1 cellular context compared by ENCODE assay signal in genomic region chr1:23558140-23558871, GRCh38.
TF ChIP-seq lines count a peak whose summit lies in the region.

No MANE protein-coding gene starts in this region.

TF ChIP-seq in GM12878, 131 proteins besides CTCF, POLR2A, EP300 and RAD21 (continued from another document and continues in another):
- TF ChIP-seq JUND (IDR thresholded peaks at IDR 0.05; ENCODE audit: low read depth, low read length) (no peak), BACH1 (IDR thresholded peaks at IDR 0.05; ENCODE audit: borderline replicate concordance) (peak; percentile 36; the same call in 1 of the 2 replicates), NFYA (IDR thresholded peaks at IDR 0.05; ENCODE audit: borderline replicate concordance, low read depth, low read length) (no peak), BHLHE40 (IDR thresholded peaks at IDR 0.05; ENCODE audit: borderline replicate concordance in 1 of 2, low read depth in 2 of 2, low read length in 1 of 2) (peak; percentile 39 to 72; a peak in 3 of 4 replicates), ATF3 (IDR thresholded peaks at IDR 0.05; ENCODE audit: borderline replicate concordance, extremely low read depth, low read depth, low read length) (no peak), ZNF217 (IDR thresholded peaks at IDR 0.05) (no peak), TCF12 (IDR thresholded peaks at IDR 0.05; ENCODE audit: low read depth, low read length) (peak; percentile 36), CHD2 (IDR thresholded peaks at IDR 0.05; ENCODE audit: borderline replicate concordance, low read depth, low read length) (no peak), IKZF2 (IDR thresholded peaks at IDR 0.05) (peak in 1 of 2 experiments; percentile 31; a peak in 1 of 4 replicates), E2F4 (IDR thresholded peaks at IDR 0.05; ENCODE audit: low read depth, low read length) (no peak), ZBTB11 (CRISPR knock-in tag; IDR thresholded peaks at IDR 0.05) (no peak), IRF4 (IDR thresholded peaks at IDR 0.05; ENCODE audit: low read depth, low read length) (0 out of 2 replicates have a peak, but pooled peaks have one; percentile 5), SIX5 (IDR thresholded peaks at IDR 0.05; ENCODE audit: low read depth, low read length, severe bottlenecking) (no peak), TARDBP (IDR thresholded peaks at IDR 0.05; ENCODE audit: borderline replicate concordance) (no peak), IRF5 (IDR thresholded peaks at IDR 0.05; ENCODE audit: borderline replicate concordance) (no peak), RBBP5 (conservative IDR thresholded peaks at IDR 0.05) (no peak), CHD4 (IDR thresholded peaks at IDR 0.05) (no peak), PAX8 (IDR thresholded peaks at IDR 0.05) (no peak), CBFB (IDR thresholded peaks at IDR 0.05; ENCODE audit: low read depth) (0 out of 2 replicates have a peak, but pooled peaks have one; percentile 40), TCF3 (IDR thresholded peaks at IDR 0.05; ENCODE audit: borderline replicate concordance, insufficient read depth, low read depth, low read length) (no peak), NR2F1 (conservative IDR thresholded peaks at IDR 0.05) (peak; percentile 25; the same call in 1 of the 2 replicates), RCOR1 (conservative IDR thresholded peaks at IDR 0.05; ENCODE audit: low read depth, low read length) (no peak), WRNIP1 (IDR thresholded peaks at IDR 0.05; ENCODE audit: borderline replicate concordance, low read depth, low read length) (no peak), HDAC2 (IDR thresholded peaks at IDR 0.05) (no peak), POLR2AphosphoS5 (IDR thresholded peaks at IDR 0.05; ENCODE audit: low read length) (no peak), EGR1 (IDR thresholded peaks at IDR 0.05; ENCODE audit: borderline replicate concordance in 1 of 2, low read depth in 2 of 2, low read length in 2 of 2) (no peak), E2F8 (IDR thresholded peaks at IDR 0.05; ENCODE audit: low read depth, partially characterized antibody) (no peak)
- TF ChIP-seq, protein P1, sequence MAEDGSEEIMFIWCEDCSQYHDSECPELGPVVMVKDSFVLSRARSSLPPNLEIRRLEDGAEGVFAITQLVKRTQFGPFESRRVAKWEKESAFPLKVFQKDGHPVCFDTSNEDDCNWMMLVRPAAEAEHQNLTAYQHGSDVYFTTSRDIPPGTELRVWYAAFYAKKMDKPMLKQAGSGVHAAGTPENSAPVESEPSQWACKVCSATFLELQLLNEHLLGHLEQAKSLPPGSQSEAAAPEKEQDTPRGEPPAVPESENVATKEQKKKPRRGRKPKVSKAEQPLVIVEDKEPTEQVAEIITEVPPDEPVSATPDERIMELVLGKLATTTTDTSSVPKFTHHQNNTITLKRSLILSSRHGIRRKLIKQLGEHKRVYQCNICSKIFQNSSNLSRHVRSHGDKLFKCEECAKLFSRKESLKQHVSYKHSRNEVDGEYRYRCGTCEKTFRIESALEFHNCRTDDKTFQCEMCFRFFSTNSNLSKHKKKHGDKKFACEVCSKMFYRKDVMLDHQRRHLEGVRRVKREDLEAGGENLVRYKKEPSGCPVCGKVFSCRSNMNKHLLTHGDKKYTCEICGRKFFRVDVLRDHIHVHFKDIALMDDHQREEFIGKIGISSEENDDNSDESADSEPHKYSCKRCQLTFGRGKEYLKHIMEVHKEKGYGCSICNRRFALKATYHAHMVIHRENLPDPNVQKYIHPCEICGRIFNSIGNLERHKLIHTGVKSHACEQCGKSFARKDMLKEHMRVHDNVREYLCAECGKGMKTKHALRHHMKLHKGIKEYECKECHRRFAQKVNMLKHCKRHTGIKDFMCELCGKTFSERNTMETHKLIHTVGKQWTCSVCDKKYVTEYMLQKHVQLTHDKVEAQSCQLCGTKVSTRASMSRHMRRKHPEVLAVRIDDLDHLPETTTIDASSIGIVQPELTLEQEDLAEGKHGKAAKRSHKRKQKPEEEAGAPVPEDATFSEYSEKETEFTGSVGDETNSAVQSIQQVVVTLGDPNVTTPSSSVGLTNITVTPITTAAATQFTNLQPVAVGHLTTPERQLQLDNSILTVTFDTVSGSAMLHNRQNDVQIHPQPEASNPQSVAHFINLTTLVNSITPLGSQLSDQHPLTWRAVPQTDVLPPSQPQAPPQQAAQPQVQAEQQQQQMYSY (CRISPR knock-in tag; IDR thresholded peaks at IDR 0.05) = no peak
- TF ChIP-seq, protein P2, sequence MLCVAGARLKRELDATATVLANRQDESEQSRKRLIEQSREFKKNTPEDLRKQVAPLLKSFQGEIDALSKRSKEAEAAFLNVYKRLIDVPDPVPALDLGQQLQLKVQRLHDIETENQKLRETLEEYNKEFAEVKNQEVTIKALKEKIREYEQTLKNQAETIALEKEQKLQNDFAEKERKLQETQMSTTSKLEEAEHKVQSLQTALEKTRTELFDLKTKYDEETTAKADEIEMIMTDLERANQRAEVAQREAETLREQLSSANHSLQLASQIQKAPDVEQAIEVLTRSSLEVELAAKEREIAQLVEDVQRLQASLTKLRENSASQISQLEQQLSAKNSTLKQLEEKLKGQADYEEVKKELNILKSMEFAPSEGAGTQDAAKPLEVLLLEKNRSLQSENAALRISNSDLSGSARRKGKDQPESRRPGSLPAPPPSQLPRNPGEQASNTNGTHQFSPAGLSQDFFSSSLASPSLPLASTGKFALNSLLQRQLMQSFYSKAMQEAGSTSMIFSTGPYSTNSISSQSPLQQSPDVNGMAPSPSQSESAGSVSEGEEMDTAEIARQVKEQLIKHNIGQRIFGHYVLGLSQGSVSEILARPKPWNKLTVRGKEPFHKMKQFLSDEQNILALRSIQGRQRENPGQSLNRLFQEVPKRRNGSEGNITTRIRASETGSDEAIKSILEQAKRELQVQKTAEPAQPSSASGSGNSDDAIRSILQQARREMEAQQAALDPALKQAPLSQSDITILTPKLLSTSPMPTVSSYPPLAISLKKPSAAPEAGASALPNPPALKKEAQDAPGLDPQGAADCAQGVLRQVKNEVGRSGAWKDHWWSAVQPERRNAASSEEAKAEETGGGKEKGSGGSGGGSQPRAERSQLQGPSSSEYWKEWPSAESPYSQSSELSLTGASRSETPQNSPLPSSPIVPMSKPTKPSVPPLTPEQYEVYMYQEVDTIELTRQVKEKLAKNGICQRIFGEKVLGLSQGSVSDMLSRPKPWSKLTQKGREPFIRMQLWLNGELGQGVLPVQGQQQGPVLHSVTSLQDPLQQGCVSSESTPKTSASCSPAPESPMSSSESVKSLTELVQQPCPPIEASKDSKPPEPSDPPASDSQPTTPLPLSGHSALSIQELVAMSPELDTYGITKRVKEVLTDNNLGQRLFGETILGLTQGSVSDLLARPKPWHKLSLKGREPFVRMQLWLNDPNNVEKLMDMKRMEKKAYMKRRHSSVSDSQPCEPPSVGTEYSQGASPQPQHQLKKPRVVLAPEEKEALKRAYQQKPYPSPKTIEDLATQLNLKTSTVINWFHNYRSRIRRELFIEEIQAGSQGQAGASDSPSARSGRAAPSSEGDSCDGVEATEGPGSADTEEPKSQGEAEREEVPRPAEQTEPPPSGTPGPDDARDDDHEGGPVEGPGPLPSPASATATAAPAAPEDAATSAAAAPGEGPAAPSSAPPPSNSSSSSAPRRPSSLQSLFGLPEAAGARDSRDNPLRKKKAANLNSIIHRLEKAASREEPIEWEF (IDR thresholded peaks at IDR 0.05; ENCODE audit: insufficient replicate concordance, low read depth, low read length) = no peak
- TF ChIP-seq, protein P3, sequence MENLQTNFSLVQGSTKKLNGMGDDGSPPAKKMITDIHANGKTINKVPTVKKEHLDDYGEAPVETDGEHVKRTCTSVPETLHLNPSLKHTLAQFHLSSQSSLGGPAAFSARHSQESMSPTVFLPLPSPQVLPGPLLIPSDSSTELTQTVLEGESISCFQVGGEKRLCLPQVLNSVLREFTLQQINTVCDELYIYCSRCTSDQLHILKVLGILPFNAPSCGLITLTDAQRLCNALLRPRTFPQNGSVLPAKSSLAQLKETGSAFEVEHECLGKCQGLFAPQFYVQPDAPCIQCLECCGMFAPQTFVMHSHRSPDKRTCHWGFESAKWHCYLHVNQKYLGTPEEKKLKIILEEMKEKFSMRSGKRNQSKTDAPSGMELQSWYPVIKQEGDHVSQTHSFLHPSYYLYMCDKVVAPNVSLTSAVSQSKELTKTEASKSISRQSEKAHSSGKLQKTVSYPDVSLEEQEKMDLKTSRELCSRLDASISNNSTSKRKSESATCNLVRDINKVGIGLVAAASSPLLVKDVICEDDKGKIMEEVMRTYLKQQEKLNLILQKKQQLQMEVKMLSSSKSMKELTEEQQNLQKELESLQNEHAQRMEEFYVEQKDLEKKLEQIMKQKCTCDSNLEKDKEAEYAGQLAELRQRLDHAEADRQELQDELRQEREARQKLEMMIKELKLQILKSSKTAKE (IDR thresholded peaks at IDR 0.05; ENCODE audit: low read depth, poor library complexity, severe bottlenecking) = no peak
- TF ChIP-seq, protein P4, sequence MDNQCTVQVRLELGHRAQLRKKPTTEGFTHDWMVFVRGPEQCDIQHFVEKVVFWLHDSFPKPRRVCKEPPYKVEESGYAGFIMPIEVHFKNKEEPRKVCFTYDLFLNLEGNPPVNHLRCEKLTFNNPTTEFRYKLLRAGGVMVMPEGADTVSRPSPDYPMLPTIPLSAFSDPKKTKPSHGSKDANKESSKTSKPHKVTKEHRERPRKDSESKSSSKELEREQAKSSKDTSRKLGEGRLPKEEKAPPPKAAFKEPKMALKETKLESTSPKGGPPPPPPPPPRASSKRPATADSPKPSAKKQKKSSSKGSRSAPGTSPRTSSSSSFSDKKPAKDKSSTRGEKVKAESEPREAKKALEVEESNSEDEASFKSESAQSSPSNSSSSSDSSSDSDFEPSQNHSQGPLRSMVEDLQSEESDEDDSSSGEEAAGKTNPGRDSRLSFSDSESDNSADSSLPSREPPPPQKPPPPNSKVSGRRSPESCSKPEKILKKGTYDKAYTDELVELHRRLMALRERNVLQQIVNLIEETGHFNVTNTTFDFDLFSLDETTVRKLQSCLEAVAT (IDR thresholded peaks at IDR 0.05) = no peak
